1 cellular context compared by ENCODE assay signal in the genomic region with DNA sequence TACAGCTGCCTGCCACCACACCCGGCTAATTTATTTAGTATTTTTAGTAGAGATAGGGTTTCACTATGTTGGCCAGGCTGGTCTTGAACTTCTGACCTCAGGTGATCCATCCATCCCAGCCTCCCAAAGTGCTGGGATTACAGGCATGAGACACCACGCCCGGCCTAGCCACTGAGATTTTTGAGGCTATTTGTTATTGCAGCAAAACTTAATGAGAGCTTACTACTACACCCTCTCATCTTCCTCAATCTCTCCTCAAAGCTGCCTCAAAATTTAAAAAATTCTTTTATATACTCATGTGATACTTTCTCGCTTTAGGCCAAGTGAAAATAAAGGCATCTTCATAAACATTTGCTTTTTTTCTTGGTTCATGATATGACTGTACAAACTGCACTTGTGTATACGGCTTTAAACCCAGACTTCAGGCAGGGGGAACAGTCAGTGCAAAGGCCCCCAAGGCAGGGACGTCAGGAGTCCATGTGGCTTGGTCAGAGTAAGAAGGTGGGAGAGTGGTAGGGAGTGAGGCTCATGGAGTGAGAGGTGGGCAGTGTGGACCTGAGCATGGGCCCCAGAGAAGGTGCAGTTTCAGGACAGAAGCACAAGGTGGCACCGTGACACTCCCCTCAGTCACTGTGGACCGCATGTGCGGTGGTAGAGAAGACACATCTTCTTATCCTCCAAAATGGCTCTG.
TF ChIP-seq lines count a peak whose summit lies in the region.

No MANE protein-coding gene starts in this region.

TF ChIP-seq in K562, 482 proteins besides CTCF, POLR2A, EP300 and RAD21 (continued from another document and continues in another):
- TF ChIP-seq, protein P1, sequence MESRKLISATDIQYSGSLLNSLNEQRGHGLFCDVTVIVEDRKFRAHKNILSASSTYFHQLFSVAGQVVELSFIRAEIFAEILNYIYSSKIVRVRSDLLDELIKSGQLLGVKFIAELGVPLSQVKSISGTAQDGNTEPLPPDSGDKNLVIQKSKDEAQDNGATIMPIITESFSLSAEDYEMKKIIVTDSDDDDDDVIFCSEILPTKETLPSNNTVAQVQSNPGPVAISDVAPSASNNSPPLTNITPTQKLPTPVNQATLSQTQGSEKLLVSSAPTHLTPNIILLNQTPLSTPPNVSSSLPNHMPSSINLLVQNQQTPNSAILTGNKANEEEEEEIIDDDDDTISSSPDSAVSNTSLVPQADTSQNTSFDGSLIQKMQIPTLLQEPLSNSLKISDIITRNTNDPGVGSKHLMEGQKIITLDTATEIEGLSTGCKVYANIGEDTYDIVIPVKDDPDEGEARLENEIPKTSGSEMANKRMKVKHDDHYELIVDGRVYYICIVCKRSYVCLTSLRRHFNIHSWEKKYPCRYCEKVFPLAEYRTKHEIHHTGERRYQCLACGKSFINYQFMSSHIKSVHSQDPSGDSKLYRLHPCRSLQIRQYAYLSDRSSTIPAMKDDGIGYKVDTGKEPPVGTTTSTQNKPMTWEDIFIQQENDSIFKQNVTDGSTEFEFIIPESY (CRISPR knock-in tag; IDR thresholded peaks at IDR 0.05), result no peak
- TF ChIP-seq ESRRA (IDR thresholded peaks at IDR 0.05; ENCODE audit: borderline replicate concordance, low read depth), result peak; percentile 26; the same call in 1 of the 2 replicates
- TF ChIP-seq U2AF1 (optimal IDR thresholded peaks at IDR 0.05; ENCODE audit: low read depth, low read length), result no peak
- TF ChIP-seq ATF7 (IDR thresholded peaks at IDR 0.05), result no peak
- TF ChIP-seq ZNF707 (CRISPR knock-in tag; conservative IDR thresholded peaks at IDR 0.05), result no peak
- peak; percentile 92 for TF ChIP-seq STAG1 (CRISPR knock-in tag; IDR thresholded peaks at IDR 0.05; ENCODE audit: borderline replicate concordance)
- no peak for TF ChIP-seq NFE2 (IDR thresholded peaks at IDR 0.05; ENCODE audit: low read depth)
- no peak for TF ChIP-seq ZNF239 (CRISPR knock-in tag; IDR thresholded peaks at IDR 0.05)
- TF ChIP-seq ZNF133 (CRISPR knock-in tag; IDR thresholded peaks at IDR 0.05), result no peak
- TF ChIP-seq NCOA4 (IDR thresholded peaks at IDR 0.05; ENCODE audit: partially characterized antibody), result no peak
- TF ChIP-seq MEF2D (tag; conservative IDR thresholded peaks at IDR 0.05; ENCODE audit: low read depth), result no peak
- TF ChIP-seq CXXC5 (CRISPR knock-in tag; IDR thresholded peaks at IDR 0.05), result peak; percentile 24; the same call in 1 of the 2 replicates
- TF ChIP-seq, protein P2, sequence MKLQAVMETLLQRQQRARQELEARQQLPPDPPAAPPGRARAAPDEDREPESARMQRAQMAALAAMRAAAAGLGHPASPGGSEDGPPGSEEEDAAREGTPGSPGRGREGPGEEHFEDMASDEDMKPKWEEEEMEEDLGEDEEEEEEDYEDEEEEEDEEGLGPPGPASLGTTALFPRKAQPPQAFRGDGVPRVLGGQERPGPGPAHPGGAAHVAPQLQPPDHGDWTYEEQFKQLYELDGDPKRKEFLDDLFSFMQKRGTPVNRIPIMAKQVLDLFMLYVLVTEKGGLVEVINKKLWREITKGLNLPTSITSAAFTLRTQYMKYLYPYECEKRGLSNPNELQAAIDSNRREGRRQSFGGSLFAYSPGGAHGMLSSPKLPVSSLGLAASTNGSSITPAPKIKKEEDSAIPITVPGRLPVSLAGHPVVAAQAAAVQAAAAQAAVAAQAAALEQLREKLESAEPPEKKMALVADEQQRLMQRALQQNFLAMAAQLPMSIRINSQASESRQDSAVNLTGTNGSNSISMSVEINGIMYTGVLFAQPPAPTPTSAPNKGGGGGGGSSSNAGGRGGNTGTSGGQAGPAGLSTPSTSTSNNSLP (IDR thresholded peaks at IDR 0.05; ENCODE audit: borderline replicate concordance, low read depth, low read length), result no peak
- no peak for TF ChIP-seq SAFB (IDR thresholded peaks at IDR 0.05; ENCODE audit: borderline replicate concordance, low read depth, low read length)
- TF ChIP-seq PHTF2 (CRISPR knock-in tag; IDR thresholded peaks at IDR 0.05), result no peak
- no peak for TF ChIP-seq EWSR1 (IDR thresholded peaks at IDR 0.05; ENCODE audit: borderline replicate concordance, low read depth, partially characterized antibody)
- no peak for TF ChIP-seq MXI1 (IDR thresholded peaks at IDR 0.05; ENCODE audit: low read depth, low read length)
- TF ChIP-seq ZBTB17 (CRISPR knock-in tag; IDR thresholded peaks at IDR 0.05), result no peak
- TF ChIP-seq PHB (CRISPR knock-in tag; IDR thresholded peaks at IDR 0.05), result no peak
- TF ChIP-seq HDGF (IDR thresholded peaks at IDR 0.05), result peak; percentile 53; the same call in 1 of the 2 replicates
- peak; percentile 53; the same call in 1 of the 2 replicates for TF ChIP-seq CREM (IDR thresholded peaks at IDR 0.05; ENCODE audit: low read depth)
- TF ChIP-seq SMARCE1 (IDR thresholded peaks at IDR 0.05), result no peak
- no peak for TF ChIP-seq ARID1B (IDR thresholded peaks at IDR 0.05)
- TF ChIP-seq, protein P3, sequence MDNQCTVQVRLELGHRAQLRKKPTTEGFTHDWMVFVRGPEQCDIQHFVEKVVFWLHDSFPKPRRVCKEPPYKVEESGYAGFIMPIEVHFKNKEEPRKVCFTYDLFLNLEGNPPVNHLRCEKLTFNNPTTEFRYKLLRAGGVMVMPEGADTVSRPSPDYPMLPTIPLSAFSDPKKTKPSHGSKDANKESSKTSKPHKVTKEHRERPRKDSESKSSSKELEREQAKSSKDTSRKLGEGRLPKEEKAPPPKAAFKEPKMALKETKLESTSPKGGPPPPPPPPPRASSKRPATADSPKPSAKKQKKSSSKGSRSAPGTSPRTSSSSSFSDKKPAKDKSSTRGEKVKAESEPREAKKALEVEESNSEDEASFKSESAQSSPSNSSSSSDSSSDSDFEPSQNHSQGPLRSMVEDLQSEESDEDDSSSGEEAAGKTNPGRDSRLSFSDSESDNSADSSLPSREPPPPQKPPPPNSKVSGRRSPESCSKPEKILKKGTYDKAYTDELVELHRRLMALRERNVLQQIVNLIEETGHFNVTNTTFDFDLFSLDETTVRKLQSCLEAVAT (IDR thresholded peaks at IDR 0.05), result peak; percentile 15 to 24; a peak in 1 of 4 replicates
- TF ChIP-seq, protein P4, sequence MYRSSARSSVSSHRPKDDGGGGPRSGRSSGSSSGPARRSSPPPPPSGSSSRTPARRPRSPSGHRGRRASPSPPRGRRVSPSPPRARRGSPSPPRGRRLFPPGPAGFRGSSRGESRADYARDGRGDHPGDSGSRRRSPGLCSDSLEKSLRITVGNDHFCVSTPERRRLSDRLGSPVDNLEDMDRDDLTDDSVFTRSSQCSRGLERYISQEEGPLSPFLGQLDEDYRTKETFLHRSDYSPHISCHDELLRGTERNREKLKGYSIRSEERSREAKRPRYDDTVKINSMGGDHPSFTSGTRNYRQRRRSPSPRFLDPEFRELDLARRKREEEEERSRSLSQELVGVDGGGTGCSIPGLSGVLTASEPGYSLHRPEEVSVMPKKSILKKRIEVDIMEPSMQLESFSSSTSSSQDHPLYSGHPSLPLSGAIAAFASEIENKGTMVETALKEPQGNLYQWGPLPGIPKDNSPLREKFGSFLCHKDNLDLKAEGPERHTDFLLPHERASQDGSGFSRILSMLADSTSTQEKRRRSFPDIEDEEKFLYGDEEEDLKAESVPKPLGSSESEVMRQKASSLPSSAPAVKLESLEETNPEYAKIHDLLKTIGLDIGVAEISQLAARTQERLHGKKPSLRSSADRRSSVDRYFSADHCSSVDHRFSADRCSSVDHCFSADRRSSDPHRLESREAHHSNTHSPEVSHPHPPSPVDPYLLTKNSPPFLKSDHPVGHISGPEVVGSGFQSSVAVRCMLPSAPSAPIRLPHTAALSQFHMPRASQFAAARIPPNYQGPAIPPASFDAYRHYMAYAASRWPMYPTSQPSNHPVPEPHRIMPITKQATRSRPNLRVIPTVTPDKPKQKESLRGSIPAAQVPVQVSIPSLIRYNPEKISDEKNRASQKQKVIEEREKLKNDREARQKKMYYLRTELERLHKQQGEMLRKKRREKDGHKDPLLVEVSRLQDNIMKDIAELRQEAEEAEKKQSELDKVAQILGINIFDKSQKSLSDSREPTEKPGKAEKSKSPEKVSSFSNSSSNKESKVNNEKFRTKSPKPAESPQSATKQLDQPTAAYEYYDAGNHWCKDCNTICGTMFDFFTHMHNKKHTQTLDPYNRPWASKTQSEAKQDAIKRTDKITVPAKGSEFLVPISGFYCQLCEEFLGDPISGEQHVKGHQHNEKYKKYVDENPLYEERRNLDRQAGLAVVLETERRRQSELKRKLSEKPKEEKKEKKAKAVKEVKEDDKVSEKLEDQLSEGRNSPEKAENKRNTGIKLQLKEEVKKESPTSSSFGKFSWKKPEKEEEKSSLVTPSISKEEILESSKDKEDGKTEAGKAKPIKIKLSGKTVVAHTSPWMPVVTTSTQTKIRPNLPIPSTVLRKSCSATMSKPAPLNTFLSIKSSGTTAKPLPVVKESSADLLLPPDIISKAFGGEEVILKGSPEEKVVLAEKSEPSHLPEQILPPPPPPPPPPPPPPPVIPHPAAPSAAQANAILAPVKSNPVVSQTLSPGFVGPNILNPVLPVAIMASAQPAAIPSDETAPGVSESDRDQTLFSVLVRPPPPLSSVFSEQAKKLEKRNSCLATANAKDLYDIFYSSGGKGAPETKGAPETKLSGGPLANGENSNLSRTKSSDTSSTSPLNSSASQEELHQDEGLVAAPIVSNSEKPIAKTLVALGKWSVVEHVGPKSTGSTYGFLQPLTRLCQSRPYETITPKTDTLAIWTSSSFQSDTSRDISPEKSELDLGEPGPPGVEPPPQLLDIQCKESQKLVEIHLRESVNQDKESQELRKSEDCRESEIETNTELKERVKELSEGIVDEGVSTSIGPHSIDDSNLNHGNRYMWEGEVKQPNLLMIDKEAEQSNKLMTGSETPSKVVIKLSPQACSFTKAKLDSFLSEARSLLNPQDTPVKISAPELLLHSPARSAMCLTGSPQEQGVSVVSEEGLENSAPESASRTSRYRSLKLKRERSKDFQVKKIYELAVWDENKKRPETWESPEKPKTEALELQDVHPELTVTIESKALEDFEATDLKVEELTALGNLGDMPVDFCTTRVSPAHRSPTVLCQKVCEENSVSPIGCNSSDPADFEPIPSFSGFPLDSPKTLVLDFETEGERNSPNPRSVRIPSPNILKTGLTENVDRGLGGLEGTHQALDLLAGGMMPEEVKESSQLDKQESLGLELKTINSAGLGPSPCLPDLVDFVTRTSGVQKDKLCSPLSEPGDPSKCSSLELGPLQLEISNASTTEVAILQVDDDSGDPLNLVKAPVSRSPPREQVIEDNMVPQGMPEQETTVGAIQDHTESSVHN (IDR thresholded peaks at IDR 0.05; ENCODE audit: borderline replicate concordance in 1 of 2, low read depth in 1 of 2), result no peak
- TF ChIP-seq, protein P5, sequence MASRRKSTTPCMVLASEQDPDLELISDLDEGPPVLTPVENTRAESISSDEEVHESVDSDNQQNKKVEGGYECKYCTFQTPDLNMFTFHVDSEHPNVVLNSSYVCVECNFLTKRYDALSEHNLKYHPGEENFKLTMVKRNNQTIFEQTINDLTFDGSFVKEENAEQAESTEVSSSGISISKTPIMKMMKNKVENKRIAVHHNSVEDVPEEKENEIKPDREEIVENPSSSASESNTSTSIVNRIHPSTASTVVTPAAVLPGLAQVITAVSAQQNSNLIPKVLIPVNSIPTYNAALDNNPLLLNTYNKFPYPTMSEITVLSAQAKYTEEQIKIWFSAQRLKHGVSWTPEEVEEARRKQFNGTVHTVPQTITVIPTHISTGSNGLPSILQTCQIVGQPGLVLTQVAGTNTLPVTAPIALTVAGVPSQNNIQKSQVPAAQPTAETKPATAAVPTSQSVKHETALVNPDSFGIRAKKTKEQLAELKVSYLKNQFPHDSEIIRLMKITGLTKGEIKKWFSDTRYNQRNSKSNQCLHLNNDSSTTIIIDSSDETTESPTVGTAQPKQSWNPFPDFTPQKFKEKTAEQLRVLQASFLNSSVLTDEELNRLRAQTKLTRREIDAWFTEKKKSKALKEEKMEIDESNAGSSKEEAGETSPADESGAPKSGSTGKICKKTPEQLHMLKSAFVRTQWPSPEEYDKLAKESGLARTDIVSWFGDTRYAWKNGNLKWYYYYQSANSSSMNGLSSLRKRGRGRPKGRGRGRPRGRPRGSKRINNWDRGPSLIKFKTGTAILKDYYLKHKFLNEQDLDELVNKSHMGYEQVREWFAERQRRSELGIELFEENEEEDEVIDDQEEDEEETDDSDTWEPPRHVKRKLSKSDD (conservative IDR thresholded peaks at IDR 0.05; ENCODE audit: low read length), result no peak
- TF ChIP-seq, protein P6, sequence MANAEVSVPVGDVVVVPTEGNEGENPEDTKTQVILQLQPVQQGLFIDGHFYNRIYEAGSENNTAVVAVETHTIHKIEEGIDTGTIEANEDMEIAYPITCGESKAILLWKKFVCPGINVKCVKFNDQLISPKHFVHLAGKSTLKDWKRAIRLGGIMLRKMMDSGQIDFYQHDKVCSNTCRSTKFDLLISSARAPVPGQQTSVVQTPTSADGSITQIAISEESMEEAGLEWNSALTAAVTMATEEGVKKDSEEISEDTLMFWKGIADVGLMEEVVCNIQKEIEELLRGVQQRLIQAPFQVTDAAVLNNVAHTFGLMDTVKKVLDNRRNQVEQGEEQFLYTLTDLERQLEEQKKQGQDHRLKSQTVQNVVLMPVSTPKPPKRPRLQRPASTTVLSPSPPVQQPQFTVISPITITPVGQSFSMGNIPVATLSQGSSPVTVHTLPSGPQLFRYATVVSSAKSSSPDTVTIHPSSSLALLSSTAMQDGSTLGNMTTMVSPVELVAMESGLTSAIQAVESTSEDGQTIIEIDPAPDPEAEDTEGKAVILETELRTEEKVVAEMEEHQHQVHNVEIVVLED (CRISPR knock-in tag; IDR thresholded peaks at IDR 0.05), result no peak
- no peak for TF ChIP-seq NR3C1 (CRISPR knock-in tag; IDR thresholded peaks at IDR 0.05)
- TF ChIP-seq KLF1 (tag; IDR thresholded peaks at IDR 0.05), result no peak
- TF ChIP-seq ZSCAN32 (CRISPR knock-in tag; IDR thresholded peaks at IDR 0.05), result no peak
- TF ChIP-seq BACH1 (tag; IDR thresholded peaks at IDR 0.05), result no peak
- TF ChIP-seq MEF2A (IDR thresholded peaks at IDR 0.05; ENCODE audit: control insufficient read depth, low read depth, low read length), result no peak
- no peak for TF ChIP-seq BCL6 (CRISPR knock-in tag; IDR thresholded peaks at IDR 0.05)
- peak; percentile 67 for TF ChIP-seq JUND (IDR thresholded peaks at IDR 0.05; ENCODE audit: borderline replicate concordance, low read depth, low read length)
- no peak; the same call in 2 of the 3 replicates for TF ChIP-seq JUND (tag; IDR thresholded peaks at IDR 0.05; ENCODE audit: borderline replicate concordance, low read depth, low read length)
- peak; percentile 99 for TF ChIP-seq SMC3 (conservative IDR thresholded peaks at IDR 0.05; ENCODE audit: insufficient read depth, low read depth, low read length)
- no peak for TF ChIP-seq ZNF57 (CRISPR knock-in tag; IDR thresholded peaks at IDR 0.05)
- no peak for TF ChIP-seq ZNF121 (CRISPR knock-in tag; conservative IDR thresholded peaks at IDR 0.05)
- peak; percentile 91 for TF ChIP-seq ZNF12 (CRISPR knock-in tag; IDR thresholded peaks at IDR 0.05)
- TF ChIP-seq GTF2F1 (IDR thresholded peaks at IDR 0.05; ENCODE audit: low read depth, low read length), result no peak
- TF ChIP-seq, protein P7, sequence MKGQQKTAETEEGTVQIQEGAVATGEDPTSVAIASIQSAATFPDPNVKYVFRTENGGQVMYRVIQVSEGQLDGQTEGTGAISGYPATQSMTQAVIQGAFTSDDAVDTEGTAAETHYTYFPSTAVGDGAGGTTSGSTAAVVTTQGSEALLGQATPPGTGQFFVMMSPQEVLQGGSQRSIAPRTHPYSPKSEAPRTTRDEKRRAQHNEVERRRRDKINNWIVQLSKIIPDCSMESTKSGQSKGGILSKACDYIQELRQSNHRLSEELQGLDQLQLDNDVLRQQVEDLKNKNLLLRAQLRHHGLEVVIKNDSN (CRISPR knock-in tag; IDR thresholded peaks at IDR 0.05), result 0 out of 2 replicates have a peak, but pooled peaks have one; percentile 8
